In genomic region chr2:223952280-223952968, GRCh38 we compare ENCODE assay signal across 10 cellular contexts. TPM values are rescaled to one million over a fixed set of nuclear protein-coding genes. Genes with fewer than 3 reads are reported as not detected.
DNase-seq lines count a peak whose midpoint lies in the region; TF ChIP-seq lines count a peak whose summit lies in the region.
"Had no signal": no experiment of that assay in that cellular context is flagged by ENCODE, and none has a peak within 500 bp of the region (broad histone marks: within the 10 kb centered on the region; RNA-seq: fewer than 3 reads in every experiment).

No MANE protein-coding gene starts in this region.

- no peak overlapping the region for H3K4me3 Mint-ChIP-seq in neural crest cell
- H3K4me3 Mint-ChIP-seq: activated CD8-positive, alpha-beta memory T cell treated with anti-CD3 and anti-CD28 coated beads, Interleukin-2, amount 10 ng/mL, durations not matched to agents 7 days and 5 days had no signal

- peak overlapping the region; percentile 83 for H3K27ac Mint-ChIP-seq in neural crest cell (ENCODE audit: unreplicated experiment)
- H3K27ac Mint-ChIP-seq: activated CD8-positive, alpha-beta memory T cell treated with anti-CD3 and anti-CD28 coated beads, Interleukin-2, amount 10 ng/mL, durations not matched to agents 7 days and 5 days had no signal

- H3K9me3 ChIP-seq in HAP-1, result no peaks in the 10 kb centered on the region
- H3K9me3 ChIP-seq: thoracic aorta had no signal

- DNase-seq in NCI-H2171 treated with DMSO at 0.1 percent for 48 hours (lab: John Stamatoyannopoulos, UW), result peak; percentile 82
- DNase-seq in NCI-H2171 (lab: John Stamatoyannopoulos, UW), result no peak
- DNase-seq in HAP-1 (ENCODE audit: low spot score in 2 of 2), result peak; percentile 42 to 53
- DNase-seq in LHCN-M2 (ENCODE audit: low read depth), result peak; percentile 73
- DNase-seq in neural crest cell (ENCODE audit: low read depth, low spot score), result no peak
- no peak for DNase-seq in GF-D8 (lab: John Stamatoyannopoulos, UW)
- DNase-seq in T-helper 2 cell, result no peak
- no peak for DNase-seq in activated effector memory CD4-positive, alpha-beta T cell treated with anti-CD3 and anti-CD28 coated beads, Interleukin-2, amount 50 U/mL, for 16 hours
- DNase-seq: activated CD8-positive, alpha-beta memory T cell treated with anti-CD3 and anti-CD28 coated beads, Interleukin-2, amount 10 ng/mL, durations not matched to agents 7 days and 5 days had no signal

- no peaks in the 10 kb centered on the region for H3K36me3 Mint-ChIP-seq in neural crest cell (ENCODE audit: low read depth)

- no peaks in the 10 kb centered on the region for H3K27me3 Mint-ChIP-seq in neural crest cell (ENCODE audit: low read depth)
- H3K27me3 Mint-ChIP-seq: activated CD8-positive, alpha-beta memory T cell treated with anti-CD3 and anti-CD28 coated beads, Interleukin-2, amount 10 ng/mL, durations not matched to agents 7 days and 5 days had no signal

- no peak overlapping the region for H3K4me3 ChIP-seq in HAP-1
- H3K4me3 ChIP-seq: thoracic aorta had no signal

- peaks cover 35% of the 10 kb centered on the region for H3K4me1 Mint-ChIP-seq in neural crest cell

- H3K9me3 Mint-ChIP-seq in neural crest cell, result no peaks in the 10 kb centered on the region

- no peaks in the 10 kb centered on the region for H3K36me3 ChIP-seq in HAP-1 (replicated peaks)
- H3K36me3 ChIP-seq: thoracic aorta had no signal

- no peaks in the 10 kb centered on the region for H3K27me3 ChIP-seq in HAP-1 (ENCODE audit: low read depth)

- in situ Hi-C loops in HAP-1 (cut with MboI; ENCODE audit: low sequenced_read_pairs), result loop anchor here (10.0 kb wide), 1 partner anchor 118 kb away; the partner anchor contains the start of gene AP1S3

- no peak for TF ChIP-seq CTCF in neural crest cell (conservative IDR thresholded peaks at IDR 0.05)

- H3K4me1 ChIP-seq in HAP-1, result peaks cover 22% of the 10 kb centered on the region

RNA-seq across cellular contexts. Expression of gene MRPL44, which starts 4.8 kb away (rescaled TPM):
- total RNA-seq in LHCN-M2 (2014; rRNA removed), result 36.2 and 38.3 TPM in 2 replicates
- 16.6 TPM for polyA plus RNA-seq in LHCN-M2 (2012)
- 33.4 and 36.6 TPM in 2 replicates for total RNA-seq in neural crest cell

RNA-seq across cellular contexts. Expression of gene WDFY1, which starts 7.3 kb away (rescaled TPM):
- total RNA-seq in LHCN-M2 (2014; rRNA removed), result 45.5 and 48.6 TPM in 2 replicates
- polyA plus RNA-seq in LHCN-M2 (2012), result 16.3 TPM
- 41.1 and 43.3 TPM in 2 replicates for total RNA-seq in neural crest cell

Comparison
In these comparisons a context has a peak if more than half of its experiments do, and no peak if none do; other contexts are left out.
1. DNase-seq: peak in NCI-H2171 treated with DMSO at 0.1 percent for 48 hours (single experiment), HAP-1 (2 of 2) and LHCN-M2 (single experiment); none in NCI-H2171 (single experiment), neural crest cell (single experiment), GF-D8 (single experiment), T-helper 2 cell (0 of 5) and activated effector memory CD4-positive, alpha-beta T cell treated with anti-CD3 and anti-CD28 coated beads, Interleukin-2, amount 50 U/mL, for 16 hours (single experiment).